ENCODE assay signal across 9 cellular contexts in genomic region chr19:2428756-2429711, GRCh38. TPM values are rescaled to one million over a fixed set of nuclear protein-coding genes. Genes with fewer than 3 reads are reported as not detected.
DNase-seq lines count a peak whose midpoint lies in the region; ATAC-seq, FAIRE-seq and TF ChIP-seq lines count a peak whose summit lies in the region.
"Had no signal": no experiment of that assay in that cellular context is flagged by ENCODE, and none has a peak within 500 bp of the region (broad histone marks: within the 10 kb centered on the region; RNA-seq: fewer than 3 reads in every experiment).

No MANE protein-coding gene starts in this region.

- H3K18ac ChIP-seq in mesendoderm (ENCODE audit: low read length) = no peak overlapping the region

- H3K23ac ChIP-seq in mesendoderm (ENCODE audit: low read length) = no peak overlapping the region

- peak; percentile 55; the same call in 1 of the 2 replicates for TF ChIP-seq POLR2A in GM12878 (IDR thresholded peaks at IDR 0.05; ENCODE audit: low read depth, low read length)

- no peak overlapping the region for H2BK15ac ChIP-seq in mesendoderm (replicated peaks; ENCODE audit: low read depth)

- no peak for TF ChIP-seq RAD21 in GM12878 (IDR thresholded peaks at IDR 0.05; ENCODE audit: insufficient read depth, low read depth, low read length)

- DNase-seq in natural killer cell (no peak), GM12878 (ENCODE audit: low read depth, low spot score) (no peak), mesendoderm (peak; percentile 43), upper lobe of right lung (no peak), T-helper 9 cell (no peak), CD1c-positive myeloid dendritic cell (ENCODE audit: extremely low spot score) (no peak)
- no peak for DNase-seq in natural killer cell treated with Interleukin-12 subunit alpha and Interleukin-12 subunit beta and Interleukin-15 and Interleukin-18, amount 100 ng/mL, for 72 hours (ENCODE audit: low spot score)
- DNase-seq in naive thymus-derived CD4-positive, alpha-beta T cell = no peak

- no peak for FAIRE-seq in GM12878 (lab: Jason Lieb, UNC)

- TF ChIP-seq CTCF in natural killer cell (IDR thresholded peaks at IDR 0.05) = no peak
- TF ChIP-seq CTCF in GM12878 (IDR thresholded peaks at IDR 0.05 in 2 of 3, conservative IDR thresholded peaks at IDR 0.05 in 1 of 3; ENCODE audit: control insufficient read depth in 2 of 3, extremely low read depth in 1 of 3, insufficient read depth in 1 of 3, low read depth in 3 of 3, low read length in 3 of 3) = no peak
- TF ChIP-seq CTCF in upper lobe of right lung (IDR thresholded peaks at IDR 0.05) = no peak

- no peak for ATAC-seq in natural killer cell
- no peak for ATAC-seq in natural killer cell treated with Interleukin-12 subunit alpha and Interleukin-12 subunit beta and Interleukin-15 and Interleukin-18, amount 100 ng/mL, for 72 hours
- no peak for ATAC-seq in GM12878
- ATAC-seq in upper lobe of right lung = no peak
- no peak for ATAC-seq in naive thymus-derived CD4-positive, alpha-beta T cell

- H3K27ac ChIP-seq in GM12878 (ENCODE audit: control insufficient read depth, insufficient read depth) = no peak overlapping the region
- no peak overlapping the region for H3K27ac ChIP-seq in mesendoderm (ENCODE audit: low read depth, low read length)
- peak overlapping the region; percentile 95 for H3K27ac ChIP-seq in upper lobe of right lung
- H3K27ac ChIP-seq in naive thymus-derived CD4-positive, alpha-beta T cell (ENCODE audit: low read depth, low read length) = no peak overlapping the region

- H2AK5ac ChIP-seq in mesendoderm (ENCODE audit: low read length) = no peak overlapping the region

- H3K36me3 ChIP-seq in GM12878 (ENCODE audit: control insufficient read depth in 2 of 2, insufficient read depth in 2 of 2, low read length in 1 of 2) = peaks cover 7 to 26% of the 10 kb centered on the region in 2 experiments; a peak in 3 of 4 replicates
- H3K36me3 ChIP-seq in mesendoderm (ENCODE audit: control insufficient read depth, insufficient read depth, low read length) = peaks cover 14% of the 10 kb centered on the region
- peaks cover 11% of the 10 kb centered on the region for H3K36me3 ChIP-seq in upper lobe of right lung
- H3K36me3 ChIP-seq in naive thymus-derived CD4-positive, alpha-beta T cell (ENCODE audit: control insufficient read depth in 2 of 3, insufficient read depth in 3 of 3, low read length in 3 of 3) = peaks cover 0 to 43% (median 0%) of the 10 kb centered on the region in 3 experiments

- no peak overlapping the region for H3K4ac ChIP-seq in mesendoderm (ENCODE audit: low read depth, low read length)

- peak overlapping the region; percentile 45 to 96 for H3K27ac Mint-ChIP-seq in natural killer cell
- no peak overlapping the region for H3K27ac Mint-ChIP-seq in natural killer cell treated with Interleukin-12 subunit alpha and Interleukin-12 subunit beta and Interleukin-15 and Interleukin-18, amount 100 ng/mL, for 72 hours
- peak overlapping the region in 3 of 9 donors; percentile 12 to 97 (median 38) for H3K27ac Mint-ChIP-seq in naive thymus-derived CD4-positive, alpha-beta T cell

- SMC1A ChIA-PET in GM12878 (lab: Charles Lee; ENCODE audit: uncharacterized antibody, unreplicated experiment) = interaction anchor here (1.1 to 1.7 kb wide), 2 partner anchors 185 to 270 kb away, joined by 3 read pairs; no protein-coding TSS in a partner anchor

- peaks cover 10 to 14% of the 10 kb centered on the region in 2 donors for H3K4me1 Mint-ChIP-seq in natural killer cell
- peaks cover 6 to 11% of the 10 kb centered on the region in 2 donors for H3K4me1 Mint-ChIP-seq in natural killer cell treated with Interleukin-12 subunit alpha and Interleukin-12 subunit beta and Interleukin-15 and Interleukin-18, amount 100 ng/mL, for 72 hours (ENCODE audit: low read depth in 2 of 2)
- H3K4me1 Mint-ChIP-seq in naive thymus-derived CD4-positive, alpha-beta T cell = peaks cover 0 to 16% (median 14%) of the 10 kb centered on the region in 7 donors

- H3K4me2 ChIP-seq in GM12878 (ENCODE audit: control insufficient read depth, insufficient read depth) (no peak overlapping the region), mesendoderm (ENCODE audit: low read length) (no peak overlapping the region)

- no peak overlapping the region for H3K4me3 Mint-ChIP-seq in natural killer cell
- no peak overlapping the region for H3K4me3 Mint-ChIP-seq in natural killer cell treated with Interleukin-12 subunit alpha and Interleukin-12 subunit beta and Interleukin-15 and Interleukin-18, amount 100 ng/mL, for 72 hours
- peak overlapping the region in 1 of 10 donors; percentile 32 for H3K4me3 Mint-ChIP-seq in naive thymus-derived CD4-positive, alpha-beta T cell

- no TSS peak for BruUV-seq in GM12878 (replicated peaks; lab: Mats Ljungman, UMichigan)

- in situ Hi-C loops in GM12878 (cut with MboI) = no loop called here

- no peaks in the 10 kb centered on the region for H3K27me3 ChIP-seq in GM12878 (replicated peaks in 1 of 2; ENCODE audit: control insufficient read depth in 2 of 2, insufficient read depth in 2 of 2, low read length in 1 of 2)
- H3K27me3 ChIP-seq in mesendoderm (ENCODE audit: insufficient read depth, low read length, poor library complexity) = no peaks in the 10 kb centered on the region
- no peaks in the 10 kb centered on the region for H3K27me3 ChIP-seq in upper lobe of right lung
- H3K27me3 ChIP-seq in naive thymus-derived CD4-positive, alpha-beta T cell (ENCODE audit: control insufficient read depth in 2 of 2, insufficient read depth in 2 of 2, low read length in 2 of 2) = no peaks in the 10 kb centered on the region
- H3K27me3 ChIP-seq: SJSA1 had no signal

- H3K79me2 ChIP-seq in GM12878 (ENCODE audit: control insufficient read depth, insufficient read depth, low read length) (peaks cover 22% of the 10 kb centered on the region), mesendoderm (ENCODE audit: control insufficient read depth, insufficient read depth, low read length) (peaks cover 15% of the 10 kb centered on the region)

- H4K5ac ChIP-seq in mesendoderm (ENCODE audit: low read length) = no peak overlapping the region

- no peaks in the 10 kb centered on the region; the same call in 1 of the 2 replicates for H4K20me1 ChIP-seq in GM12878 (ENCODE audit: control insufficient read depth, insufficient read depth)

- no peak for TF ChIP-seq EP300 in GM12878 (IDR thresholded peaks at IDR 0.05; ENCODE audit: borderline replicate concordance in 1 of 2, control insufficient read depth in 1 of 2, low read depth in 2 of 2, low read length in 2 of 2)

- intact Hi-C loops in natural killer cell (cut with micrococcal nuclease) (no loop called here), GM12878 (cut with micrococcal nuclease; ENCODE audit: unreplicated experiment) (no loop called here), upper lobe of right lung (cut with DNase I) (no loop called here)
- intact Hi-C loops in naive thymus-derived CD4-positive, alpha-beta T cell (cut with micrococcal nuclease) = loop anchor here (5.0 to 10.0 kb wide), 2 partner anchors 37 to 1066 kb away; no protein-coding TSS in a partner anchor

- H2AFZ ChIP-seq in GM12878 (ENCODE audit: control insufficient read depth, low read depth, low read length) = no peak overlapping the region

- POLR2A ChIA-PET in GM12878 (lab: Charles Lee) = interaction anchor here (0.5 to 1.4 kb wide), 3 partner anchors 151 to 178 kb away, joined by 3 to 8 read pairs (median 3); no protein-coding TSS in a partner anchor
- POLR2A ChIA-PET in naive thymus-derived CD4-positive, alpha-beta T cell (lab: Charles Lee) = interaction anchor here (0.8 to 2.5 kb wide), 4 partner anchors 14 to 632 kb away, joined by 3 to 23 read pairs (median 10); partner anchors contain the start of genes GADD45B and LMNB2

- RAD21 ChIA-PET in GM12878 (lab: Charles Lee; ENCODE audit: unreplicated experiment) = interaction anchor here (1.6 to 1.8 kb wide), 2 partner anchors 47 to 182 kb away, joined by 7 to 8 read pairs; partner anchors contain the start of gene GADD45B

- H3K27me3 Mint-ChIP-seq in natural killer cell (ENCODE audit: low read depth in 2 of 2) = no peaks in the 10 kb centered on the region
- no peaks in the 10 kb centered on the region for H3K27me3 Mint-ChIP-seq in natural killer cell treated with Interleukin-12 subunit alpha and Interleukin-12 subunit beta and Interleukin-15 and Interleukin-18, amount 100 ng/mL, for 72 hours
- peaks cover 0 to 2% (median 0%) of the 10 kb centered on the region in 5 donors for H3K27me3 Mint-ChIP-seq in naive thymus-derived CD4-positive, alpha-beta T cell

- H3K9me3 Mint-ChIP-seq in natural killer cell = no peaks in the 10 kb centered on the region
- no peaks in the 10 kb centered on the region for H3K9me3 Mint-ChIP-seq in natural killer cell treated with Interleukin-12 subunit alpha and Interleukin-12 subunit beta and Interleukin-15 and Interleukin-18, amount 100 ng/mL, for 72 hours
- H3K9me3 Mint-ChIP-seq in naive thymus-derived CD4-positive, alpha-beta T cell = peaks cover 0 to 4% (median 0%) of the 10 kb centered on the region in 11 donors

- peaks cover 8% of the 10 kb centered on the region for H3K79me1 ChIP-seq in mesendoderm (ENCODE audit: low read length)

- H3K36me3 Mint-ChIP-seq in natural killer cell = no peaks in the 10 kb centered on the region
- H3K36me3 Mint-ChIP-seq in natural killer cell treated with Interleukin-12 subunit alpha and Interleukin-12 subunit beta and Interleukin-15 and Interleukin-18, amount 100 ng/mL, for 72 hours = no peaks in the 10 kb centered on the region
- peaks cover 0 to 6% (median 0%) of the 10 kb centered on the region in 5 donors for H3K36me3 Mint-ChIP-seq in naive thymus-derived CD4-positive, alpha-beta T cell

- H3K9ac ChIP-seq in GM12878 (ENCODE audit: control insufficient read depth, insufficient read depth, low read length) = no peak overlapping the region
- H3K9ac ChIP-seq in mesendoderm (ENCODE audit: low read length) = no peak overlapping the region

- no peak overlapping the region for H2BK5ac ChIP-seq in mesendoderm (ENCODE audit: low read length)

- no peak overlapping the region for H2BK120ac ChIP-seq in mesendoderm (ENCODE audit: low read depth, low read length)

- H3K9me3 ChIP-seq in GM12878 (replicated peaks; ENCODE audit: control insufficient read depth, insufficient read depth, low read length) = no peaks in the 10 kb centered on the region
- H3K9me3 ChIP-seq in upper lobe of right lung = no peaks in the 10 kb centered on the region
- no peaks in the 10 kb centered on the region for H3K9me3 ChIP-seq in naive thymus-derived CD4-positive, alpha-beta T cell (ENCODE audit: control insufficient read depth in 2 of 3, low read length in 3 of 3)
- H3K9me3 ChIP-seq: SJSA1 had no signal

- no peak overlapping the region for H3K4me3 ChIP-seq in GM12878
- no peak overlapping the region for H3K4me3 ChIP-seq in mesendoderm (ENCODE audit: low read length)
- peak overlapping the region; percentile 64 for H3K4me3 ChIP-seq in upper lobe of right lung
- no peak overlapping the region for H3K4me3 ChIP-seq in naive thymus-derived CD4-positive, alpha-beta T cell (ENCODE audit: low read length)
- H3K4me3 ChIP-seq: SJSA1 had no signal

- CTCF ChIA-PET in GM12878 (lab: Yijun Ruan, JAX) = interaction anchor here (1.5 to 1.6 kb wide), 2 partner anchors 185 to 208 kb away, joined by 6 read pairs; no protein-coding TSS in a partner anchor
- CTCF ChIA-PET in naive thymus-derived CD4-positive, alpha-beta T cell (lab: Charles Lee) = interaction anchor here (0.6 to 1.4 kb wide), 2 partner anchors 182 to 396 kb away, joined by 4 to 5 read pairs; no protein-coding TSS in a partner anchor

- 86% methylated on average over 37 of the region's 37 CpGs for WGBS in GM12878 (ENCODE audit: insufficient coverage, insufficient replicate concordance, low lambda C conversion rate, missing lambda C conversion rate)
- WGBS in mesendoderm (ENCODE audit: extremely low coverage, insufficient coverage, low lambda C conversion rate) = no CpG with 5 or more reads among the region's 37 CpGs

- H4K8ac ChIP-seq in mesendoderm (ENCODE audit: low read depth, low read length) = no peak overlapping the region

- H3K56ac ChIP-seq in mesendoderm (ENCODE audit: low read length) = peak overlapping the region; percentile 56

- H3K4me1 ChIP-seq in GM12878 (ENCODE audit: control insufficient read depth, insufficient read depth, low read length) (peaks cover 11% of the 10 kb centered on the region), mesendoderm (ENCODE audit: control insufficient read depth, low read depth, low read length) (no peaks in the 10 kb centered on the region), upper lobe of right lung (peaks cover 22% of the 10 kb centered on the region)
- H3K4me1 ChIP-seq in naive thymus-derived CD4-positive, alpha-beta T cell (ENCODE audit: control insufficient read depth in 2 of 2, insufficient read depth in 2 of 2, low read length in 2 of 2) = peaks cover 11 to 16% of the 10 kb centered on the region in 2 donors

RNA-seq across cellular contexts. Expression of gene TIMM13, which starts 1.6 kb away (rescaled TPM):
- total RNA-seq in natural killer cell = 10 to 100 TPM; 24.7 to 30.4 (median 25.1) TPM
- 100 to 1,000 TPM in 1 of 2 donors, 10 to 100 TPM in 1; 80.1 to 124 TPM for total RNA-seq in natural killer cell treated with Interleukin-12 subunit alpha and Interleukin-12 subunit beta and Interleukin-15 and Interleukin-18, amount 100 ng/mL, for 72 hours
- 59.7 and 74.3 TPM in 2 replicates for total RNA-seq in GM12878 (2013; cell fraction: nucleolus; rRNA removed)
- 69.5 and 80.8 TPM in 2 replicates for total RNA-seq in GM12878 (2014; rRNA removed)
- 28.3 and 34.4 TPM in 2 replicates for total RNA-seq in GM12878 (2014; rRNA removed; fragmentation: Illumina TruSeq; extraction: Trizol)
- total RNA-seq in GM12878 (2021) = 151 and 160 TPM in 2 replicates
- polyA plus RNA-seq in GM12878 (2011; ENCODE audit: low read depth) = 23.9 TPM
- polyA plus RNA-seq in GM12878 (2011; rRNA removed) = 17.1 and 38.9 TPM in 2 replicates
- polyA plus RNA-seq in GM12878 (2011; cell fraction: cytosol; rRNA removed) = 74.2 and 137 TPM in 2 replicates
- 67.2 and 71.6 TPM in 2 replicates for polyA plus RNA-seq in GM12878 (2011; cell fraction: nucleus; rRNA removed)
- 48.0 and 50.4 TPM in 2 replicates for polyA plus RNA-seq in GM12878 (2012)
- polyA plus RNA-seq in GM12878 (2014; fragmentation: Illumina TruSeq; extraction: Trizol) = 1.6 and 9.9 TPM in 2 replicates
- 10 to 100 TPM; 17.9 to 46.3 TPM for polyA plus RNA-seq in GM12878 (2014; fragmentation: Nextera tagmentation; extraction: Ambion mirVana)
- 82.1 and 111 TPM in 2 replicates for polyA plus RNA-seq in GM12878 (2014; rRNA removed)
- polyA plus RNA-seq in GM12878 (2016; fragmentation: Nextera tagmentation; extraction: Ambion mirVana) = 100 to 1,000 TPM; 200 to 205 TPM
- 5.5 and 23.9 TPM in 2 replicates for polyA minus RNA-seq in GM12878 (2011; rRNA and poly(A)+ RNA removed)
- polyA minus RNA-seq in GM12878 (2011; cell fraction: cytosol; rRNA and poly(A)+ RNA removed) = 18.7 and 24.1 TPM in 2 replicates
- polyA minus RNA-seq in GM12878 (2011; cell fraction: nucleus; rRNA and poly(A)+ RNA removed) = 9.9 and 18.2 TPM in 2 replicates
- 215 TPM for polyA plus RNA-seq in mesendoderm (2013, experiment 1 of 2)
- 208 TPM for polyA plus RNA-seq in mesendoderm (2013, experiment 2 of 2)
- total RNA-seq in upper lobe of right lung = 61.0 TPM
- 10 to 100 TPM; 31.3 to 70.8 (median 35.4) TPM for total RNA-seq in naive thymus-derived CD4-positive, alpha-beta T cell
- 10 to 100 TPM; 63.6 to 75.3 TPM for polyA plus RNA-seq in naive thymus-derived CD4-positive, alpha-beta T cell

RNA-seq across cellular contexts. Expression of gene LMNB2, which starts 27.7 kb away (rescaled TPM):
- total RNA-seq in natural killer cell (10 to 100 TPM; 12.0 to 23.7 (median 19.3) TPM), GM12878 (2014; rRNA removed) (98.7 and 107 TPM in 2 replicates), GM12878 (2014; rRNA removed; fragmentation: Illumina TruSeq; extraction: Trizol) (63.4 and 66.4 TPM in 2 replicates), GM12878 (2021) (117 and 118 TPM in 2 replicates), upper lobe of right lung (22.0 TPM)
- total RNA-seq in natural killer cell treated with Interleukin-12 subunit alpha and Interleukin-12 subunit beta and Interleukin-15 and Interleukin-18, amount 100 ng/mL, for 72 hours = 100 to 1,000 TPM in 1 of 2 donors, 10 to 100 TPM in 1; 74.9 to 165 TPM
- total RNA-seq in GM12878 (2013; cell fraction: nucleolus; rRNA removed) = 39.2 and 49.9 TPM in 2 replicates
- 34.0 TPM for polyA plus RNA-seq in GM12878 (2011; ENCODE audit: low read depth)
- polyA plus RNA-seq in GM12878 (2011; rRNA removed) (62.9 and 98.1 TPM in 2 replicates), GM12878 (2014; fragmentation: Illumina TruSeq; extraction: Trizol) (80.1 and 121 TPM in 2 replicates), GM12878 (2014; fragmentation: Nextera tagmentation; extraction: Ambion mirVana) (1 to 10 TPM in 1 of 2 experiments, under 1 TPM in 1; 0.61 to 1.9 TPM), GM12878 (2014; rRNA removed) (94.8 and 108 TPM in 2 replicates), GM12878 (2016; fragmentation: Nextera tagmentation; extraction: Ambion mirVana) (10 to 100 TPM; 10.4 to 47.3 TPM)
- polyA plus RNA-seq in GM12878 (2011; cell fraction: cytosol; rRNA removed) = 131 and 153 TPM in 2 replicates
- polyA plus RNA-seq in GM12878 (2011; cell fraction: nucleus; rRNA removed) = 89.5 and 121 TPM in 2 replicates
- 45.1 and 51.1 TPM in 2 replicates for polyA plus RNA-seq in GM12878 (2012)
- polyA minus RNA-seq in GM12878 (2011; rRNA and poly(A)+ RNA removed) = 61.8 and 93.7 TPM in 2 replicates
- polyA minus RNA-seq in GM12878 (2011; cell fraction: cytosol; rRNA and poly(A)+ RNA removed) = 29.2 and 34.9 TPM in 2 replicates
- polyA minus RNA-seq in GM12878 (2011; cell fraction: nucleus; rRNA and poly(A)+ RNA removed) = 14.7 and 19.8 TPM in 2 replicates
- polyA plus RNA-seq in mesendoderm (2013, experiment 1 of 2) = 144 TPM
- polyA plus RNA-seq in mesendoderm (2013, experiment 2 of 2) = 143 TPM
- 10 to 100 TPM; 10.8 to 86.4 (median 16.6) TPM for total RNA-seq in naive thymus-derived CD4-positive, alpha-beta T cell
- 10 to 100 TPM in 1 of 2 donors, 1 to 10 TPM in 1; 5.6 to 11.4 TPM for polyA plus RNA-seq in naive thymus-derived CD4-positive, alpha-beta T cell

RNA-seq across cellular contexts. Expression of gene GADD45B, which starts 46.9 kb away (rescaled TPM):
- total RNA-seq in natural killer cell = 100 to 1,000 TPM; 198 to 247 (median 212) TPM
- 100 to 1,000 TPM; 233 to 784 TPM for total RNA-seq in natural killer cell treated with Interleukin-12 subunit alpha and Interleukin-12 subunit beta and Interleukin-15 and Interleukin-18, amount 100 ng/mL, for 72 hours
- 313 and 319 TPM in 2 replicates for total RNA-seq in GM12878 (2013; cell fraction: nucleolus; rRNA removed)
- 89.5 and 97.3 TPM in 2 replicates for total RNA-seq in GM12878 (2014; rRNA removed)
- total RNA-seq in GM12878 (2014; rRNA removed; fragmentation: Illumina TruSeq; extraction: Trizol) = 51.1 and 53.5 TPM in 2 replicates
- total RNA-seq in GM12878 (2021) = 101 and 104 TPM in 2 replicates
- polyA plus RNA-seq in GM12878 (2011; ENCODE audit: low read depth) = 59.9 TPM
- 112 and 180 TPM in 2 replicates for polyA plus RNA-seq in GM12878 (2011; rRNA removed)
- 262 and 293 TPM in 2 replicates for polyA plus RNA-seq in GM12878 (2011; cell fraction: cytosol; rRNA removed)
- 355 and 391 TPM in 2 replicates for polyA plus RNA-seq in GM12878 (2011; cell fraction: nucleus; rRNA removed)
- polyA plus RNA-seq in GM12878 (2012) = 129 and 137 TPM in 2 replicates
- polyA plus RNA-seq in GM12878 (2014; fragmentation: Illumina TruSeq; extraction: Trizol) = 12.4 and 33.7 TPM in 2 replicates
- polyA plus RNA-seq in GM12878 (2014; fragmentation: Nextera tagmentation; extraction: Ambion mirVana) = 10 to 100 TPM in 1 of 2 experiments, 1 to 10 TPM in 1; 2.4 to 10.5 TPM
- polyA plus RNA-seq in GM12878 (2014; rRNA removed) = 150 and 165 TPM in 2 replicates
- 100 to 1,000 TPM in 1 of 2 experiments, 10 to 100 TPM in 1; 92.7 to 106 TPM for polyA plus RNA-seq in GM12878 (2016; fragmentation: Nextera tagmentation; extraction: Ambion mirVana)
- polyA minus RNA-seq in GM12878 (2011; rRNA and poly(A)+ RNA removed) = 93.1 and 170 TPM in 2 replicates
- polyA minus RNA-seq in GM12878 (2011; cell fraction: cytosol; rRNA and poly(A)+ RNA removed) = 64.0 and 71.2 TPM in 2 replicates
- polyA minus RNA-seq in GM12878 (2011; cell fraction: nucleus; rRNA and poly(A)+ RNA removed) = 216 and 321 TPM in 2 replicates
- polyA plus RNA-seq in mesendoderm (2013, experiment 1 of 2) = 43.7 TPM
- 44.8 TPM for polyA plus RNA-seq in mesendoderm (2013, experiment 2 of 2)
- 91.2 TPM for total RNA-seq in upper lobe of right lung
- total RNA-seq in naive thymus-derived CD4-positive, alpha-beta T cell = 100 to 1,000 TPM in 2 of 5 experiments, 10 to 100 TPM in 3; 71.7 to 157 (median 84.2) TPM
- 10 to 100 TPM; 30.1 to 38.4 TPM for polyA plus RNA-seq in naive thymus-derived CD4-positive, alpha-beta T cell

Comparison
In these comparisons a context has a peak if more than half of its experiments do, and no peak if none do; other contexts are left out.
1. H3K27ac Mint-ChIP-seq: peak in natural killer cell (2 of 2); none in natural killer cell treated with Interleukin-12 subunit alpha and Interleukin-12 subunit beta and Interleukin-15 and Interleukin-18, amount 100 ng/mL, for 72 hours (0 of 2).
2. intact Hi-C loops: an anchor here in naive thymus-derived CD4-positive, alpha-beta T cell (5.0 to 10.0 kb wide); none called in natural killer cell, GM12878 and upper lobe of right lung.